11 cellular contexts compared by ENCODE assay signal in the genomic region with DNA sequence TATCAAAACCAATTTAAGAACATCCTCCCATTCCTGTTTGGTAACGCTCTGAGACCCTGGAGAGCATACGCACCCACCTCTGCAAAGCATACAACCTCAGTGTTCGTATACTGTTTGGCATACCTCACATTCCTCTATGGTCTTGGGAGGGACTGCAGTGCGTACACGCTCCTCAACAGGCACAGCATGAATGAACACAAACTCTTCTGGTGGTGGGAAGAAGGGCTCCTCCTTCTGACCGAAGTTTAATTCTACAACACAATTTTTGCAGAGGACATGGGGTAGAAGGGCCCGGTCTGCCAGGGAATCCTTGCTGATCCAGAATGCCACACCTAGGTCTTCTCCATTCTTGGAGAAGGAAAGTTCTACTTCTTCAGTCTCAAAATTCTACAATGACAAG. TPM values are rescaled to one million over a fixed set of nuclear protein-coding genes. Genes with fewer than 3 reads are reported as not detected.
DNase-seq lines count a peak whose midpoint lies in the region; ATAC-seq and TF ChIP-seq lines count a peak whose summit lies in the region.
"Had no signal": no experiment of that assay in that cellular context is flagged by ENCODE, and none has a peak within 500 bp of the region (broad histone marks: within the 10 kb centered on the region; RNA-seq: fewer than 3 reads in every experiment).

No MANE protein-coding gene starts in this region.

- no peaks in the 10 kb centered on the region for H3K27me3 Mint-ChIP-seq in activated naive CD4-positive, alpha-beta T cell treated with anti-CD3 and anti-CD28 coated beads, Interleukin-2, amount 10 ng/mL, durations not matched to agents 7 days and 5 days
- H3K27me3 Mint-ChIP-seq: activated CD4-positive, alpha-beta memory T cell treated with anti-CD3 and anti-CD28 coated beads, Interleukin-2, amount 10 ng/mL, durations not matched to agents 7 days and 5 days had no signal

- peaks cover 65% of the 10 kb centered on the region for H3K4me1 Mint-ChIP-seq in activated naive CD4-positive, alpha-beta T cell treated with anti-CD3 and anti-CD28 coated beads, Interleukin-2, amount 10 ng/mL, durations not matched to agents 7 days and 5 days

- 75 to 83% methylated on average over 7 of the region's 7 CpGs for WGBS in sigmoid colon, 2 donors
- WGBS in thyroid gland, 2 donors: 67 to 69% methylated on average over 7 of the region's 7 CpGs

- peaks cover 96% of the 10 kb centered on the region for H3K79me2 ChIP-seq in PC-9 (ENCODE audit: low read depth)

- H3F3A ChIP-seq in PC-9 (ENCODE audit: insufficient read depth, low read depth): peaks cover 64% of the 10 kb centered on the region

- H3K9me3 ChIP-seq in PC-9 (ENCODE audit: insufficient read depth, low read depth) (no peaks in the 10 kb centered on the region), sigmoid colon (no peaks in the 10 kb centered on the region), thyroid gland (no peaks in the 10 kb centered on the region)

- H3K27ac Mint-ChIP-seq in activated naive CD4-positive, alpha-beta T cell treated with anti-CD3 and anti-CD28 coated beads, Interleukin-2, amount 10 ng/mL, durations not matched to agents 7 days and 5 days: peak overlapping the region; percentile 70
- H3K27ac Mint-ChIP-seq: activated CD4-positive, alpha-beta memory T cell treated with anti-CD3 and anti-CD28 coated beads, Interleukin-2, amount 10 ng/mL, durations not matched to agents 7 days and 5 days had no signal

- no peak overlapping the region for H3K4me3 Mint-ChIP-seq in activated naive CD4-positive, alpha-beta T cell treated with anti-CD3 and anti-CD28 coated beads, Interleukin-2, amount 10 ng/mL, durations not matched to agents 7 days and 5 days
- H3K4me3 Mint-ChIP-seq: activated CD4-positive, alpha-beta memory T cell treated with anti-CD3 and anti-CD28 coated beads, Interleukin-2, amount 10 ng/mL, durations not matched to agents 7 days and 5 days had no signal

- H3K4me1 ChIP-seq in PC-9 (replicated peaks; ENCODE audit: insufficient read depth) (peaks cover 16% of the 10 kb centered on the region), sigmoid colon (peaks cover 0 to 38% (median 31%) of the 10 kb centered on the region in 4 donors), thyroid gland (peaks cover 13 to 19% of the 10 kb centered on the region in 2 donors)

- no peaks in the 10 kb centered on the region for H3K9me3 Mint-ChIP-seq in activated naive CD4-positive, alpha-beta T cell treated with anti-CD3 and anti-CD28 coated beads, Interleukin-2, amount 10 ng/mL, durations not matched to agents 7 days and 5 days
- H3K9me3 Mint-ChIP-seq: activated CD4-positive, alpha-beta memory T cell treated with anti-CD3 and anti-CD28 coated beads, Interleukin-2, amount 10 ng/mL, durations not matched to agents 7 days and 5 days had no signal

- H4K20me1 ChIP-seq in PC-9 (ENCODE audit: insufficient read depth): peaks cover 35% of the 10 kb centered on the region

- CTCF ChIA-PET in activated naive CD4-positive, alpha-beta T cell treated with anti-CD3 and anti-CD28 coated beads, Interleukin-2, amount 10 ng/mL, durations not matched to agents 7 days and 5 days (lab: Charles Lee): interaction anchor here (0.8 kb wide), 1 partner anchor 45 kb away, joined by 5 read pairs; no protein-coding TSS in a partner anchor
- CTCF ChIA-PET in PC-9 (lab: Charles Lee): no interaction called here

- H2AFZ ChIP-seq in PC-9: no peak overlapping the region

- TF ChIP-seq CTCF in PC-9 (conservative IDR thresholded peaks at IDR 0.05) (no peak; the same call in 1 of the 2 replicates), epithelial cell of esophagus (IDR thresholded peaks at IDR 0.05; ENCODE audit: insufficient read depth, low read depth, low read length, missing control alignments) (peak; percentile 7), sigmoid colon (IDR thresholded peaks at IDR 0.05) (no peak), thyroid gland (IDR thresholded peaks at IDR 0.05) (no peak)

- no peak for DNase-seq in activated naive CD4-positive, alpha-beta T cell treated with anti-CD3 and anti-CD28 coated beads, Interleukin-2, amount 10 ng/mL, durations not matched to agents 7 days and 5 days
- DNase-seq in activated naive CD4-positive, alpha-beta T cell treated with Interleukin-2 at 50 U/mL for 16 hours: no peak
- DNase-seq in PC-9 (no peak), epithelial cell of esophagus (ENCODE audit: low read depth) (peak; percentile 30), sigmoid colon (peak; percentile 20), thyroid gland (no peak)
- DNase-seq in activated CD4-positive, alpha-beta T cell treated with anti-CD3 and anti-CD28 coated beads, Interleukin-2, amount 50 U/mL, for 48 hours: no peak
- DNase-seq: activated CD4-positive, alpha-beta memory T cell treated with anti-CD3 and anti-CD28 coated beads, Interleukin-2, amount 10 ng/mL, durations not matched to agents 7 days and 5 days; AML-193; NCI-H187 treated with DMSO at 0.1 percent for 48 hours had no signal

- POLR2A ChIA-PET in PC-9 (lab: Charles Lee; ENCODE audit: unreplicated experiment): no interaction called here

- no peaks in the 10 kb centered on the region for H3K9me2 ChIP-seq in PC-9 (ENCODE audit: insufficient read depth)

- H3K4me3 ChIP-seq in PC-9 (no peak overlapping the region), epithelial cell of esophagus (ENCODE audit: low read length) (no peak overlapping the region), sigmoid colon (no peak overlapping the region), thyroid gland (replicated peaks in 1 of 3) (no peak overlapping the region)

- H3K36me3 ChIP-seq in PC-9 (ENCODE audit: low read depth) (peaks cover 71% of the 10 kb centered on the region), sigmoid colon (peaks cover 59 to 73% (median 67%) of the 10 kb centered on the region in 4 donors), thyroid gland (peaks cover 66 to 68% of the 10 kb centered on the region in 2 donors)

- no peak overlapping the region for H3K4me2 ChIP-seq in PC-9

- peaks cover 86% of the 10 kb centered on the region for H3K36me3 Mint-ChIP-seq in activated naive CD4-positive, alpha-beta T cell treated with anti-CD3 and anti-CD28 coated beads, Interleukin-2, amount 10 ng/mL, durations not matched to agents 7 days and 5 days

- no peak for TF ChIP-seq EP300 in sigmoid colon (IDR thresholded peaks at IDR 0.05)

- TSS peak; percentile 1 for BruUV-seq in PC-9 (replicated peaks; lab: Mats Ljungman, UMichigan)

- ATAC-seq in HG02938 (IDR thresholded peaks at IDR 0.05; ENCODE audit: unreplicated experiment): no peak

- H3K27ac ChIP-seq in PC-9 (no peak overlapping the region), sigmoid colon (no peak overlapping the region), thyroid gland (no peak overlapping the region)

- TF ChIP-seq POLR2A in sigmoid colon (IDR thresholded peaks at IDR 0.05) (no peak), thyroid gland (IDR thresholded peaks at IDR 0.05) (no peak)

- intact Hi-C loops in PC-9 (cut with micrococcal nuclease; ENCODE audit: unreplicated experiment): loop anchor here (1.0 kb wide), 1 partner anchor 16 kb away; no protein-coding TSS in a partner anchor
- intact Hi-C loops in sigmoid colon (cut with DNase I): no loop called here
- intact Hi-C loops in thyroid gland (cut with DNase I): no loop called here

- H3K27me3 ChIP-seq in PC-9 (ENCODE audit: insufficient read depth, low read depth) (no peaks in the 10 kb centered on the region), sigmoid colon (no peaks in the 10 kb centered on the region), thyroid gland (no peaks in the 10 kb centered on the region)

RNA-seq across cellular contexts. Expression of gene HNRNPUL2, which starts 5.3 kb away (rescaled TPM):
- total RNA-seq in PC-9 (2021): 55.2 and 76.9 TPM in 2 replicates
- 10 to 100 TPM; 22.9 to 30.7 (median 25.3) TPM for total RNA-seq in sigmoid colon
- polyA plus RNA-seq in sigmoid colon: 10 to 100 TPM; 36.6 to 54.3 (median 37.5) TPM
- total RNA-seq in thyroid gland: 10 to 100 TPM; 16.4 to 30.8 (median 21.5) TPM

RNA-seq across cellular contexts. Expression of gene TTC9C, which starts 6.3 kb away (rescaled TPM):
- total RNA-seq in PC-9 (2021) (65.3 and 71.4 TPM in 2 replicates), sigmoid colon (10 to 100 TPM; 21.9 to 39.9 (median 24.2) TPM), thyroid gland (10 to 100 TPM; 21.3 to 29.3 (median 25.4) TPM)
- 10 to 100 TPM; 27.6 to 30.4 (median 27.7) TPM for polyA plus RNA-seq in sigmoid colon

RNA-seq across cellular contexts. Expression of gene GNG3, which starts 14.5 kb away (rescaled TPM):
- 0.57 TPM in 1 of 2 replicates, not detected in the other for total RNA-seq in PC-9 (2021)
- 1 to 10 TPM in 3 of 4 donors, not detected in 1; 1.4 to 5.0 (median 2.8) TPM for total RNA-seq in sigmoid colon
- 1 to 10 TPM in 2 of 3 donors, not detected in 1; 1.2 to 2.7 TPM for polyA plus RNA-seq in sigmoid colon
- not detected for total RNA-seq in thyroid gland
- total RNA-seq: activated CD4-positive, alpha-beta memory T cell treated with anti-CD3 and anti-CD28 coated beads, Interleukin-2, amount 10 ng/mL, durations not matched to agents 7 days and 5 days had no signal

RNA-seq across cellular contexts. Expression of gene BSCL2, which starts 14.8 kb away (rescaled TPM):
- total RNA-seq in PC-9 (2021) (173 and 201 TPM in 2 replicates), sigmoid colon (10 to 100 TPM; 35.5 to 69.8 (median 50.2) TPM), thyroid gland (100 to 1,000 TPM in 2 of 4 donors, 10 to 100 TPM in 2; 54.9 to 153 (median 89.4) TPM)
- polyA plus RNA-seq in sigmoid colon: 10 to 100 TPM; 18.0 to 72.3 (median 27.0) TPM

RNA-seq across cellular contexts. Expression of gene ZBTB3, which starts 32.0 kb away (rescaled TPM):
- total RNA-seq in PC-9 (2021) (16.5 and 17.2 TPM in 2 replicates), sigmoid colon (10 to 100 TPM in 1 of 4 donors, 1 to 10 TPM in 3; 6.6 to 12.1 (median 7.7) TPM), thyroid gland (10 to 100 TPM; 10.1 to 17.1 (median 14.8) TPM)
- polyA plus RNA-seq in sigmoid colon: 1 to 10 TPM; 1.2 to 5.0 (median 1.8) TPM

Comparison
In these comparisons a context has a peak if more than half of its experiments do, and no peak if none do; other contexts are left out.
1. DNase-seq: peak in epithelial cell of esophagus (single experiment) and sigmoid colon (single experiment); none in activated naive CD4-positive, alpha-beta T cell treated with anti-CD3 and anti-CD28 coated beads, Interleukin-2, amount 10 ng/mL, durations not matched to agents 7 days and 5 days (single experiment), activated naive CD4-positive, alpha-beta T cell treated with Interleukin-2 at 50 U/mL for 16 hours (single experiment), PC-9 (0 of 2), thyroid gland (0 of 2) and activated CD4-positive, alpha-beta T cell treated with anti-CD3 and anti-CD28 coated beads, Interleukin-2, amount 50 U/mL, for 48 hours (0 of 2).